8 cellular contexts compared by ENCODE assay signal in genomic region chr2:144333144-144333555, GRCh38.
A peak's percentile ranks its signal among the peaks of the same experiment; 100 is the strongest.
DNase-seq lines count a peak whose midpoint lies in the region; ATAC-seq, FAIRE-seq and TF ChIP-seq lines count a peak whose summit lies in the region.

No MANE protein-coding gene starts in this region.

- TF ChIP-seq POLR2A in HCT116 (IDR thresholded peaks at IDR 0.05; ENCODE audit: borderline replicate concordance, extremely low read depth, insufficient read depth, insufficient read length) = no peak

- RAD21 ChIA-PET in HCT116 (lab: Charles Lee; ENCODE audit: low non-redundant PET in 1 of 2, low total read pairs in 2 of 2, uncharacterized antibody in 2 of 2, unreplicated experiment in 2 of 2) = no interaction called here

- TF ChIP-seq RAD21 in HCT116 (IDR thresholded peaks at IDR 0.05; ENCODE audit: low read depth) = no peak

- DNase-seq in HCT116 (ENCODE audit: low read depth, low spot score) = no peak
- no peak for DNase-seq in activated CD8-positive, alpha-beta T cell treated with anti-CD3 and anti-CD28 coated beads for 36 hours
- DNase-seq in small intestine = no peak
- no peak for DNase-seq in EL
- DNase-seq in ACHN = no peak
- DNase-seq in KBM-7 = no peak
- no peak for DNase-seq in NCI-H1092 treated with DMSO at 0.1 percent for 48 hours (lab: John Stamatoyannopoulos, UW)

- peak overlapping the region in 1 of 2 experiments; percentile 54; a peak in 3 of 4 replicates for H3K4me3 ChIP-seq in HCT116 (replicated peaks in 1 of 2; ENCODE audit: low read depth in 1 of 2, low read length in 2 of 2)
- H3K4me3 ChIP-seq in iPS-15b (ENCODE audit: low read depth, low read length) = peak overlapping the region; percentile 77
- H3K4me3 ChIP-seq in small intestine (ENCODE audit: low read depth in 1 of 2, low read length in 2 of 2) = peak overlapping the region in 1 of 2 donors; percentile 95

- H3K4me1 ChIP-seq in HCT116 (ENCODE audit: control insufficient read depth in 1 of 2, insufficient read depth in 2 of 2, low read length in 2 of 2) = peaks cover 8 to 14% of the 10 kb centered on the region in 2 experiments
- H3K4me1 ChIP-seq in iPS-15b (ENCODE audit: control insufficient read depth, insufficient read depth, low read length) = peaks cover 11% of the 10 kb centered on the region
- H3K4me1 ChIP-seq in small intestine (ENCODE audit: control insufficient read depth in 2 of 2, insufficient read depth in 1 of 2, low read depth in 1 of 2, low read length in 1 of 2) = peaks cover 0 to 6% of the 10 kb centered on the region in 2 donors

- no peaks in the 10 kb centered on the region for H3K27me3 ChIP-seq in HCT116 (ENCODE audit: insufficient read depth, low read length)
- peaks cover 21% of the 10 kb centered on the region for H3K27me3 ChIP-seq in iPS-15b (ENCODE audit: control insufficient read depth, insufficient read depth, low read length)
- no peaks in the 10 kb centered on the region for H3K27me3 ChIP-seq in small intestine (ENCODE audit: control insufficient read depth in 2 of 2, insufficient read depth in 2 of 2, low read length in 2 of 2)

- 50 to 64% (median 56%) methylated on average over 9 of the region's 9 CpGs for WGBS in small intestine, 3 donors

- intact Hi-C loops in HCT116 (cut with micrococcal nuclease) = no loop called here
- intact Hi-C loops in activated CD8-positive, alpha-beta T cell treated with anti-CD3 and anti-CD28 coated beads for 36 hours (cut with micrococcal nuclease) = loop anchor here (5.0 kb wide), 2 partner anchors 49 to 184 kb away; no protein-coding TSS in a partner anchor

- no peak for ATAC-seq in HCT116
- ATAC-seq in activated CD8-positive, alpha-beta T cell treated with anti-CD3 and anti-CD28 coated beads for 36 hours = no peak

- H3K27me3 Mint-ChIP-seq in activated CD8-positive, alpha-beta T cell treated with anti-CD3 and anti-CD28 coated beads for 36 hours = no peaks in the 10 kb centered on the region

- H3K27ac ChIP-seq in HCT116 (ENCODE audit: low read depth, low read length) (peak overlapping the region; percentile 84; the same call in 1 of the 2 replicates), small intestine (ENCODE audit: low read depth in 1 of 2, low read length in 1 of 2) (peak overlapping the region; percentile 76 to 87)

- H3K36me3 ChIP-seq in HCT116 (ENCODE audit: control insufficient read depth in 1 of 2, insufficient read depth in 2 of 2, low read length in 2 of 2) = no peaks in the 10 kb centered on the region
- no peaks in the 10 kb centered on the region for H3K36me3 ChIP-seq in iPS-15b (ENCODE audit: control insufficient read depth, insufficient read depth, low read length)
- no peaks in the 10 kb centered on the region for H3K36me3 ChIP-seq in small intestine (ENCODE audit: control insufficient read depth in 2 of 2, insufficient read depth in 2 of 2, low read length in 2 of 2)

- H3K36me3 Mint-ChIP-seq in activated CD8-positive, alpha-beta T cell treated with anti-CD3 and anti-CD28 coated beads for 36 hours (ENCODE audit: low read depth) = peaks cover 19% of the 10 kb centered on the region

- peak overlapping the region; percentile 91 for H3K27ac Mint-ChIP-seq in activated CD8-positive, alpha-beta T cell treated with anti-CD3 and anti-CD28 coated beads for 36 hours

- peak overlapping the region; percentile 84 for H3K4me2 ChIP-seq in HCT116 (ENCODE audit: low read length)

- H3K4me1 Mint-ChIP-seq in activated CD8-positive, alpha-beta T cell treated with anti-CD3 and anti-CD28 coated beads for 36 hours (ENCODE audit: low read depth) = peaks cover 38% of the 10 kb centered on the region

- in situ Hi-C loops in ACHN (cut with HindIII; ENCODE audit: low pct_ligation_motif_present, low pct_unique_long_range_greater_than_20kb, low sequenced_read_pairs) (no loop called here), KBM-7 (cut with MboI; ENCODE audit: low pct_unique_long_range_greater_than_20kb, low sequenced_read_pairs) (no loop called here)

- POLR2A ChIA-PET in HCT116 (lab: Charles Lee) = no interaction called here
- POLR2A ChIA-PET in activated CD8-positive, alpha-beta T cell treated with anti-CD3 and anti-CD28 coated beads for 36 hours (lab: Charles Lee) = interaction anchor here (0.7 to 1.9 kb wide), 5 partner anchors 9 to 203 kb away, joined by 3 to 6 read pairs (median 3); no protein-coding TSS in a partner anchor

- no TSS peak for BruUV-seq in HCT116 (replicated peaks; lab: Mats Ljungman, UMichigan)

- no peak for FAIRE-seq in small intestine (lab: Jason Lieb, UNC)

- H3K79me2 ChIP-seq in HCT116 (ENCODE audit: insufficient read depth, low read length) = peaks cover 34% of the 10 kb centered on the region

- no peaks in the 10 kb centered on the region for H3K9me3 ChIP-seq in HCT116 (ENCODE audit: control insufficient read depth in 1 of 2, insufficient read depth in 1 of 2, low read depth in 1 of 2, low read length in 2 of 2)
- H3K9me3 ChIP-seq in iPS-15b (ENCODE audit: control insufficient read depth, insufficient read depth, low read length) = no peaks in the 10 kb centered on the region
- no peaks in the 10 kb centered on the region for H3K9me3 ChIP-seq in small intestine (ENCODE audit: control insufficient read depth, low read depth)

- H3K9me2 ChIP-seq in HCT116 (ENCODE audit: insufficient read depth) = no peaks in the 10 kb centered on the region

- H3K9me3 Mint-ChIP-seq in activated CD8-positive, alpha-beta T cell treated with anti-CD3 and anti-CD28 coated beads for 36 hours = peaks cover 6% of the 10 kb centered on the region

- no peaks in the 10 kb centered on the region for H4K20me1 ChIP-seq in HCT116 (ENCODE audit: insufficient read depth)

- CTCF ChIA-PET in HCT116 (lab: Charles Lee) = no interaction called here
- CTCF ChIA-PET in activated CD8-positive, alpha-beta T cell treated with anti-CD3 and anti-CD28 coated beads for 36 hours (lab: Charles Lee) = interaction anchor here (0.7 to 3.1 kb wide), 3 partner anchors 14 to 1209 kb away, joined by 3 to 7 read pairs (median 3); no protein-coding TSS in a partner anchor

- TF ChIP-seq CTCF in HCT116 (IDR thresholded peaks at IDR 0.05 in 2 of 3, conservative IDR thresholded peaks at IDR 0.05 in 1 of 3; ENCODE audit: borderline replicate concordance in 1 of 3, insufficient read depth in 1 of 3, low read depth in 2 of 3, low read length in 2 of 3) = no peak
- no peak for TF ChIP-seq CTCF in activated CD8-positive, alpha-beta T cell treated with anti-CD3 and anti-CD28 coated beads for 36 hours (IDR thresholded peaks at IDR 0.05)

- peak overlapping the region; percentile 95 for H3K4me3 Mint-ChIP-seq in activated CD8-positive, alpha-beta T cell treated with anti-CD3 and anti-CD28 coated beads for 36 hours

- peak overlapping the region; percentile 63 for H2AFZ ChIP-seq in HCT116 (ENCODE audit: low read depth, low read length, poor library complexity, severe bottlenecking)

- peak overlapping the region; percentile 40 for H3K9ac ChIP-seq in HCT116 (ENCODE audit: low read length)
- H3K9ac ChIP-seq in iPS-15b (ENCODE audit: low read depth, low read length) = peak overlapping the region; percentile 48

TF ChIP-seq in HCT116, 20 proteins besides CTCF, POLR2A, EP300 and RAD21:
- TF ChIP-seq ZNF274 (IDR thresholded peaks at IDR 0.05; ENCODE audit: low read depth, low read length) (no peak), SRF (IDR thresholded peaks at IDR 0.05; ENCODE audit: low read depth) (no peak), EZH2phosphoT487 (IDR thresholded peaks at IDR 0.05; ENCODE audit: borderline replicate concordance) (no peak), CEBPB (IDR thresholded peaks at IDR 0.05; ENCODE audit: low read depth) (no peak), SP1 (IDR thresholded peaks at IDR 0.05; ENCODE audit: low read depth) (no peak), EZH2 (IDR thresholded peaks at IDR 0.05) (no peak), SIN3A (IDR thresholded peaks at IDR 0.05; ENCODE audit: low read depth) (no peak), MAX (IDR thresholded peaks at IDR 0.05) (no peak), TCF7L2 (IDR thresholded peaks at IDR 0.05; ENCODE audit: borderline replicate concordance, extremely low read depth, insufficient read depth, insufficient read length) (no peak), ELF1 (IDR thresholded peaks at IDR 0.05; ENCODE audit: borderline replicate concordance, low read depth) (no peak), POLR2AphosphoS5 (IDR thresholded peaks at IDR 0.05; ENCODE audit: low read depth, low read length) (no peak), ATF3 (IDR thresholded peaks at IDR 0.05) (no peak), ZBTB33 (IDR thresholded peaks at IDR 0.05; ENCODE audit: extremely low read depth, insufficient replicate concordance, low read length) (no peak), JUND (IDR thresholded peaks at IDR 0.05) (no peak)
